1 cellular context compared by ENCODE assay signal in the genomic region with DNA sequence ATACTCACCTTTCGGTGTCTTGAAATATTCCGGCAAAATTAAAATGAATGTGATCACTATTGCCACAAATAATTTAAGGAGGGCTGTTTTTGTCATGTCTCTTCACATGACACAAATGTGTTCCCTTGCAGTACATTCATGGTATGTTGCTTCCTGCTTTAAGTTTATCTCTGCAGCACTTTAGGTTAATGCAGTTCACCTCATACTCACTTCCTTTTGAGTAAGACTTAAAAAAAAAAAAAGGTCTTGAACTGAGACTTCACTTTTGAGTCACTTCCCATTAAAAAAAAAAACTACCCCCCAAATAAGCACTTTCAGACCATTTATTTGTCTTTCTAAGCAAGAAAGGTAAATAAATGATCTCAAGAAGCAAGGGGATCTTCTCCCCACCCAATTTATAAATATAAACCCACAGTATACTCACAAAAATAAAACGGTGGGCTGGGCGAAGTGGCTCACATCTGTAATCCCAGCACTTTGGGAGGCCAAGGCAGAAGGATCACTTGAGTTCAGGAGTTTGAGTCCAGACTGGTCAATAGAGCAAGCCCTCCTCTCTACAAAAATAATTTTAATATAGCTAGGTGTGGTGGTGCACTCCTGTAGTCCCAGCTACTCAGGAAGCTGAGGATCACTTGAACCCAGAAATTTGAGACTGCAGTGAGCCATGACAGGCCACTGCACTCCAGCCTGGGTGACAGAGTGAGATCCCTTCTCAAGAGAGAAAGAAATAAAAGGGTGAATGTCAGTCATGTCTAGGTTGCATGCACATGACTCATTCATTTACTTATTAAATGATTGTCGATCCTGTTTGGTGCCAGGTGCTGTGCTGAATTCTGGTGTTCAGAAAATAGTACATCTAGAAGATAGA.
TF ChIP-seq lines count a peak whose summit lies in the region.

Gene TMEM156, minus strand, starts transcription at position 192 of the 868 bp plus-strand sequence. Its CDS starts 96 bp downstream, at position 96.

TF ChIP-seq in GM12878, 131 proteins besides CTCF, POLR2A, EP300 and RAD21 (continued from another document and continues in another):
- TF ChIP-seq BHLHE40 (IDR thresholded peaks at IDR 0.05; ENCODE audit: borderline replicate concordance in 1 of 2, low read depth in 2 of 2, low read length in 1 of 2) (0 out of 4 replicates have a peak, but pooled peaks of 1 of the 2 experiments have one; percentile 61), USF1 (IDR thresholded peaks at IDR 0.05; ENCODE audit: borderline replicate concordance, extremely low read length, insufficient read depth, low read depth, low read length) (no peak), IRF4 (IDR thresholded peaks at IDR 0.05; ENCODE audit: low read depth, low read length) (peak; percentile 88), WRNIP1 (IDR thresholded peaks at IDR 0.05; ENCODE audit: borderline replicate concordance, low read depth, low read length) (no peak), ZNF592 (IDR thresholded peaks at IDR 0.05) (0 out of 2 replicates have a peak, but pooled peaks have one; percentile 4), ELK1 (IDR thresholded peaks at IDR 0.05; ENCODE audit: low read depth, low read length) (peak; percentile 60), JUND (IDR thresholded peaks at IDR 0.05; ENCODE audit: low read depth, low read length) (peak; percentile 91), IKZF2 (IDR thresholded peaks at IDR 0.05) (peak; percentile 44 to 56; a peak in 3 of 4 replicates), PAX5 (IDR thresholded peaks at IDR 0.05; ENCODE audit: borderline replicate concordance, low read depth, low read length) (peak; percentile 51; the same call in 1 of the 2 replicates), KDM1A (IDR thresholded peaks at IDR 0.05; ENCODE audit: borderline replicate concordance) (no peak), EGR1 (IDR thresholded peaks at IDR 0.05; ENCODE audit: borderline replicate concordance in 1 of 2, low read depth in 2 of 2, low read length in 2 of 2) (peak in 1 of 2 experiments; percentile 34; a peak in 1 of 3 replicates), FOXM1 (IDR thresholded peaks at IDR 0.05; ENCODE audit: low read depth, low read length) (peak; percentile 70), IRF3 (IDR thresholded peaks at IDR 0.05) (no peak), JUNB (IDR thresholded peaks at IDR 0.05) (peak; percentile 98), RBBP5 (conservative IDR thresholded peaks at IDR 0.05) (no peak), TBL1XR1 (IDR thresholded peaks at IDR 0.05; ENCODE audit: low read depth, low read length) (peak; percentile 91), MTA3 (IDR thresholded peaks at IDR 0.05; ENCODE audit: borderline replicate concordance, low read length) (peak; percentile 90), NFIC (IDR thresholded peaks at IDR 0.05; ENCODE audit: low read depth, low read length) (peak; percentile 94), CBX5 (IDR thresholded peaks at IDR 0.05; ENCODE audit: low read depth) (0 out of 2 replicates have a peak, but pooled peaks have one; percentile 29), MLLT1 (IDR thresholded peaks at IDR 0.05) (peak; percentile 60; the same call in 1 of the 2 replicates), CREM (IDR thresholded peaks at IDR 0.05; ENCODE audit: low read depth) (peak; percentile 62), ZBED1 (IDR thresholded peaks at IDR 0.05; ENCODE audit: borderline replicate concordance) (peak; percentile 17; the same call in 1 of the 2 replicates), SMAD1 (IDR thresholded peaks at IDR 0.05; ENCODE audit: low read depth, partially characterized antibody) (peak; percentile 62), ZNF217 (IDR thresholded peaks at IDR 0.05) (peak; percentile 62; the same call in 1 of the 2 replicates), SMAD5 (IDR thresholded peaks at IDR 0.05; ENCODE audit: low read depth) (no peak; the same call in 1 of the 2 replicates), MXI1 (IDR thresholded peaks at IDR 0.05; ENCODE audit: low read depth, low read length) (peak; percentile 41; the same call in 1 of the 2 replicates), SMARCA5 (IDR thresholded peaks at IDR 0.05) (peak; percentile 88), TAF1 (IDR thresholded peaks at IDR 0.05; ENCODE audit: borderline replicate concordance, low read depth, low read length) (peak; percentile 67; the same call in 1 of the 2 replicates), SKIL (IDR thresholded peaks at IDR 0.05; ENCODE audit: low read depth, poor library complexity, severe bottlenecking) (peak; percentile 84), MAX (IDR thresholded peaks at IDR 0.05; ENCODE audit: low read depth, low read length) (peak; percentile 49; the same call in 1 of the 2 replicates), STAT3 (IDR thresholded peaks at IDR 0.05; ENCODE audit: low read depth, low read length) (peak; percentile 98), ETV6 (conservative IDR thresholded peaks at IDR 0.05 in 1 of 2, IDR thresholded peaks at IDR 0.05 in 1 of 2; ENCODE audit: borderline replicate concordance in 1 of 2, low read depth in 1 of 2) (peak; percentile 87 to 99; a peak in 3 of 4 replicates), BCLAF1 (IDR thresholded peaks at IDR 0.05) (no peak), NBN (IDR thresholded peaks at IDR 0.05) (peak; percentile 93), HDGF (IDR thresholded peaks at IDR 0.05) (peak; percentile 61), CREB1 (IDR thresholded peaks at IDR 0.05; ENCODE audit: low read depth) (peak; percentile 72), ATF7 (IDR thresholded peaks at IDR 0.05; ENCODE audit: low read depth) (peak; percentile 92)
- TF ChIP-seq, protein P1, sequence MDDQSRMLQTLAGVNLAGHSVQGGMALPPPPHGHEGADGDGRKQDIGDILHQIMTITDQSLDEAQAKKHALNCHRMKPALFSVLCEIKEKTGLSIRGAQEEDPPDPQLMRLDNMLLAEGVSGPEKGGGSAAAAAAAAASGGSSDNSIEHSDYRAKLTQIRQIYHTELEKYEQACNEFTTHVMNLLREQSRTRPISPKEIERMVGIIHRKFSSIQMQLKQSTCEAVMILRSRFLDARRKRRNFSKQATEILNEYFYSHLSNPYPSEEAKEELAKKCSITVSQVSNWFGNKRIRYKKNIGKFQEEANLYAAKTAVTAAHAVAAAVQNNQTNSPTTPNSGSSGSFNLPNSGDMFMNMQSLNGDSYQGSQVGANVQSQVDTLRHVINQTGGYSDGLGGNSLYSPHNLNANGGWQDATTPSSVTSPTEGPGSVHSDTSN (IDR thresholded peaks at IDR 0.05; ENCODE audit: insufficient replicate concordance, low read depth, low read length): peak; percentile 38
- TF ChIP-seq, protein P2, sequence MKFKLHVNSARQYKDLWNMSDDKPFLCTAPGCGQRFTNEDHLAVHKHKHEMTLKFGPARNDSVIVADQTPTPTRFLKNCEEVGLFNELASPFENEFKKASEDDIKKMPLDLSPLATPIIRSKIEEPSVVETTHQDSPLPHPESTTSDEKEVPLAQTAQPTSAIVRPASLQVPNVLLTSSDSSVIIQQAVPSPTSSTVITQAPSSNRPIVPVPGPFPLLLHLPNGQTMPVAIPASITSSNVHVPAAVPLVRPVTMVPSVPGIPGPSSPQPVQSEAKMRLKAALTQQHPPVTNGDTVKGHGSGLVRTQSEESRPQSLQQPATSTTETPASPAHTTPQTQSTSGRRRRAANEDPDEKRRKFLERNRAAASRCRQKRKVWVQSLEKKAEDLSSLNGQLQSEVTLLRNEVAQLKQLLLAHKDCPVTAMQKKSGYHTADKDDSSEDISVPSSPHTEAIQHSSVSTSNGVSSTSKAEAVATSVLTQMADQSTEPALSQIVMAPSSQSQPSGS (IDR thresholded peaks at IDR 0.05; ENCODE audit: low read length): peak; percentile 72
